8 cellular contexts compared by ENCODE assay signal in genomic region chr3:135965506-135966348, GRCh38. TPM values are rescaled to one million over a fixed set of nuclear protein-coding genes. Genes with fewer than 3 reads are reported as not detected.
DNase-seq lines count a peak whose midpoint lies in the region; ATAC-seq and TF ChIP-seq lines count a peak whose summit lies in the region.

TSS of gene PPP2R3A (plus strand) at chr3:135965728. CDS start at chr3:136001499, 35,771 bp downstream.

- H3K9me2 ChIP-seq in OCI-LY7 (ENCODE audit: insufficient read depth, low read length) = no peaks in the 10 kb centered on the region

- TF ChIP-seq CTCF in OCI-LY7 (conservative IDR thresholded peaks at IDR 0.05; ENCODE audit: low read length) (no peak), epithelial cell of proximal tubule (conservative IDR thresholded peaks at IDR 0.05; ENCODE audit: low read depth, low read length) (peak; percentile 5), mucosa of descending colon (IDR thresholded peaks at IDR 0.05) (no peak)

- H3K9me3 Mint-ChIP-seq in activated T-cell treated with anti-CD3 and anti-CD28 coated beads, Interleukin-2, amount 50 U/mL, for 4 hours = peaks cover 19% of the 10 kb centered on the region

- H3K4me2 ChIP-seq in BLaER1 (peak within 1 kb of the TSS; percentile 79), OCI-LY7 (ENCODE audit: low read length) (peak within 1 kb of the TSS; percentile 78)

- H3K36me3 ChIP-seq in BLaER1 (no peaks in the 10 kb centered on the region), OCI-LY7 (ENCODE audit: insufficient read depth, low read length) (no peaks in the 10 kb centered on the region), mucosa of descending colon (ENCODE audit: low read depth) (no peaks in the 10 kb centered on the region)

- no peaks in the 10 kb centered on the region for H3K79me2 ChIP-seq in OCI-LY7 (ENCODE audit: insufficient read depth, low read depth, low read length)

- H3K9ac ChIP-seq in BLaER1 = peak within 1 kb of the TSS; percentile 65; the same call in 1 of the 2 replicates

- CTCF ChIA-PET in OCI-LY7 (lab: Charles Lee; ENCODE audit: unreplicated experiment) = no interaction called here

- ATAC-seq in GM19455 (IDR thresholded peaks at IDR 0.05; ENCODE audit: unreplicated experiment) (peak; percentile 81), HG03571 (IDR thresholded peaks at IDR 0.05; ENCODE audit: unreplicated experiment) (peak; percentile 81), mucosa of descending colon (peak; percentile 97)
- peak; percentile 86 to 90 for ATAC-seq in activated T-cell treated with anti-CD3 and anti-CD28 coated beads, Interleukin-2, amount 50 U/mL, for 4 hours

- H3K4me1 ChIP-seq in BLaER1 (peaks cover 6% of the 10 kb centered on the region; the same call in 1 of the 2 replicates), OCI-LY7 (ENCODE audit: insufficient read depth, low read length, poor library complexity, severe bottlenecking) (no peaks in the 10 kb centered on the region), mucosa of descending colon (ENCODE audit: low read depth) (peaks cover 32% of the 10 kb centered on the region)

- H3K27me3 Mint-ChIP-seq in activated T-cell treated with anti-CD3 and anti-CD28 coated beads, Interleukin-2, amount 50 U/mL, for 4 hours (ENCODE audit: low read depth) = peaks cover 31% of the 10 kb centered on the region

- H2AFZ ChIP-seq in OCI-LY7 (ENCODE audit: low read length) = peak within 1 kb of the TSS; percentile 80

- POLR2A ChIA-PET in OCI-LY7 (lab: Charles Lee) = interaction anchor here (0.6 kb wide), 1 partner anchor 10 kb away, joined by 3 read pairs; no protein-coding TSS in a partner anchor

- DNase-seq in OCI-LY7 (ENCODE audit: low spot score) (peak; percentile 56), epithelial cell of proximal tubule (ENCODE audit: low read depth) (no peak), mucosa of descending colon (peak; percentile 83 to 94 (median 88))
- peak; percentile 53 for DNase-seq in activated T-cell treated with anti-CD3 and anti-CD28 coated beads, Interleukin-2, amount 50 U/mL, for 4 hours
- DNase-seq in stimulated activated CD8-positive, alpha-beta memory T cell treated with anti-CD3 and anti-CD28 coated beads, Interleukin-2, amount 100 ng/mL, for 1 hour (ENCODE audit: low read depth in 2 of 2) = peak; percentile 38 to 50

- H4K20me1 ChIP-seq in BLaER1 = no peaks in the 10 kb centered on the region
- no peaks in the 10 kb centered on the region for H4K20me1 ChIP-seq in OCI-LY7 (ENCODE audit: insufficient read depth, low read length)

- H3K9me3 ChIP-seq in BLaER1 (peaks cover 16% of the 10 kb centered on the region), OCI-LY7 (ENCODE audit: low read length) (no peaks in the 10 kb centered on the region), mucosa of descending colon (no peaks in the 10 kb centered on the region)

- BruUV-seq in OCI-LY7 (replicated peaks; lab: Mats Ljungman, UMichigan) = no TSS peak

- H3K27ac ChIP-seq in BLaER1 (no peak within 1 kb of the TSS), OCI-LY7 (ENCODE audit: low read depth, low read length, poor library complexity, severe bottlenecking) (no peak within 1 kb of the TSS)

- intact Hi-C loops in OCI-LY7 (cut with micrococcal nuclease; ENCODE audit: unreplicated experiment) = no loop called here
- intact Hi-C loops in mucosa of descending colon (cut with DNase I, micrococcal nuclease) = no loop called here

- H3K4me3 ChIP-seq in BLaER1 (peak within 1 kb of the TSS; percentile 76), OCI-LY7 (ENCODE audit: low read depth, low read length, poor library complexity, severe bottlenecking) (peak within 1 kb of the TSS; percentile 71), epithelial cell of proximal tubule (ENCODE audit: low read depth, low read length) (peak within 1 kb of the TSS; percentile 85), mucosa of descending colon (peak within 1 kb of the TSS; percentile 56)

- H3K4me3 Mint-ChIP-seq in activated T-cell treated with anti-CD3 and anti-CD28 coated beads, Interleukin-2, amount 50 U/mL, for 4 hours = peak within 1 kb of the TSS; percentile 73

- H3K4me1 Mint-ChIP-seq in activated T-cell treated with anti-CD3 and anti-CD28 coated beads, Interleukin-2, amount 50 U/mL, for 4 hours (ENCODE audit: low read depth) = peaks cover 13% of the 10 kb centered on the region

- H3K27me3 ChIP-seq in BLaER1 = no peaks in the 10 kb centered on the region

- no peaks in the 10 kb centered on the region for H3K36me3 Mint-ChIP-seq in activated T-cell treated with anti-CD3 and anti-CD28 coated beads, Interleukin-2, amount 50 U/mL, for 4 hours (ENCODE audit: insufficient read depth)

RNA-seq across cellular contexts. Expression of gene PPP2R3A, which starts in this region (rescaled TPM):
- 0.05 and 0.22 TPM in 2 replicates for total RNA-seq in OCI-LY7 (2014; rRNA removed; shearing (Covaris generic))
- total RNA-seq in OCI-LY7 (2022) = 0.27 and 0.28 TPM in 2 replicates
- under 1 TPM; 0.03 to 0.46 (median 0.42) TPM for total RNA-seq in activated T-cell treated with anti-CD3 and anti-CD28 coated beads, Interleukin-2, amount 50 U/mL, for 4 hours
- total RNA-seq in epithelial cell of proximal tubule = 13.2 and 25.9 TPM in 2 replicates
- 10 to 100 TPM; 16.4 to 33.8 (median 28.5) TPM for total RNA-seq in mucosa of descending colon

Comparison
In these comparisons a context has a peak if more than half of its experiments do, and no peak if none do; other contexts are left out.
1. Peak in DNase-seq, H3K4me3 ChIP-seq and H3K4me2 ChIP-seq in OCI-LY7; RNA of the gene not detected or under 1 TPM.
2. Peak in DNase-seq and ATAC-seq in activated T-cell treated with anti-CD3 and anti-CD28 coated beads, Interleukin-2, amount 50 U/mL, for 4 hours; RNA of the gene not detected or under 1 TPM.